Comparison of ENCODE assay signal across 9 cellular contexts in genomic region chr1:28115267-28115666, GRCh38. TPM values are rescaled to one million over a fixed set of nuclear protein-coding genes. Genes with fewer than 3 reads are reported as not detected.
DNase-seq lines count a peak whose midpoint lies in the region; ATAC-seq and TF ChIP-seq lines count a peak whose summit lies in the region.
"Had no signal": no experiment of that assay in that cellular context is flagged by ENCODE, and none has a peak within 500 bp of the region (broad histone marks: within the 10 kb centered on the region; RNA-seq: fewer than 3 reads in every experiment).

No MANE protein-coding gene starts in this region.

- H3K27ac Mint-ChIP-seq in CD8-positive, alpha-beta memory T cell: peak overlapping the region in 5 of 8 donors; percentile 12 to 75 (median 38)
- H3K27ac Mint-ChIP-seq in activated T-helper 2 cell treated with anti-CD3 and anti-CD28 coated beads, Interferon-gamma antibody, Interleukin-2, Interleukin-4, amounts not matched to agents 10 μg/mL and 5 μg/mL and 100 μg/mL, durations not matched to agents 14 hours and 24 hours and 36 hours: no peak overlapping the region

- intact Hi-C loops in activated T-helper 2 cell treated with anti-CD3 and anti-CD28 coated beads, Interferon-gamma antibody, Interleukin-2, Interleukin-4, amounts not matched to agents 10 μg/mL and 5 μg/mL and 100 μg/mL, durations not matched to agents 14 hours and 24 hours and 36 hours (cut with micrococcal nuclease): loop anchor here (1.0 kb wide), 3 partner anchors 29 to 85 kb away; no protein-coding TSS in a partner anchor

- H3K9me3 Mint-ChIP-seq in CD8-positive, alpha-beta memory T cell: no peaks in the 10 kb centered on the region
- no peaks in the 10 kb centered on the region for H3K9me3 Mint-ChIP-seq in activated T-helper 2 cell treated with anti-CD3 and anti-CD28 coated beads, Interferon-gamma antibody, Interleukin-2, Interleukin-4, amounts not matched to agents 10 μg/mL and 5 μg/mL and 100 μg/mL, durations not matched to agents 14 hours and 24 hours and 36 hours

- no peaks in the 10 kb centered on the region for H3K27me3 ChIP-seq in CD8-positive, alpha-beta memory T cell (ENCODE audit: insufficient read depth, low read length, poor library complexity, severe bottlenecking)

- peak overlapping the region in 4 of 7 donors; percentile 4 to 44 (median 28) for H3K4me3 Mint-ChIP-seq in CD8-positive, alpha-beta memory T cell
- no peak overlapping the region for H3K4me3 Mint-ChIP-seq in activated T-helper 2 cell treated with anti-CD3 and anti-CD28 coated beads, Interferon-gamma antibody, Interleukin-2, Interleukin-4, amounts not matched to agents 10 μg/mL and 5 μg/mL and 100 μg/mL, durations not matched to agents 14 hours and 24 hours and 36 hours (ENCODE audit: low read depth)

- no peak overlapping the region for H3K27ac ChIP-seq in CD8-positive, alpha-beta memory T cell (ENCODE audit: low read depth, low read length)

- peaks cover 10% of the 10 kb centered on the region for H3K4me1 ChIP-seq in CD8-positive, alpha-beta memory T cell (ENCODE audit: insufficient read depth, low read length)

- POLR2A ChIA-PET in CD8-positive, alpha-beta memory T cell (lab: Charles Lee): interaction anchor here (0.6 to 0.7 kb wide), 2 partner anchors 467 to 840 kb away, joined by 3 read pairs; no protein-coding TSS in a partner anchor

- no peaks in the 10 kb centered on the region for H3K36me3 Mint-ChIP-seq in CD8-positive, alpha-beta memory T cell
- H3K36me3 Mint-ChIP-seq in activated T-helper 2 cell treated with anti-CD3 and anti-CD28 coated beads, Interferon-gamma antibody, Interleukin-2, Interleukin-4, amounts not matched to agents 10 μg/mL and 5 μg/mL and 100 μg/mL, durations not matched to agents 14 hours and 24 hours and 36 hours (ENCODE audit: low read depth): no peaks in the 10 kb centered on the region

- H3K9me3 ChIP-seq in CD8-positive, alpha-beta memory T cell (ENCODE audit: low read length): no peaks in the 10 kb centered on the region

- H3K27me3 Mint-ChIP-seq in CD8-positive, alpha-beta memory T cell: peaks cover 0 to 4% of the 10 kb centered on the region in 2 donors
- H3K27me3 Mint-ChIP-seq in activated T-helper 2 cell treated with anti-CD3 and anti-CD28 coated beads, Interferon-gamma antibody, Interleukin-2, Interleukin-4, amounts not matched to agents 10 μg/mL and 5 μg/mL and 100 μg/mL, durations not matched to agents 14 hours and 24 hours and 36 hours (ENCODE audit: low read depth): peaks cover 50% of the 10 kb centered on the region

- ATAC-seq in HG03469 (IDR thresholded peaks at IDR 0.05; ENCODE audit: unreplicated experiment): no peak
- ATAC-seq in omental fat pad (ENCODE audit: low FRiP score): no peak

- DNase-seq in CD8-positive, alpha-beta memory T cell: peak in 4 of 5 donors; percentile 5 to 48 (median 31)
- peak; percentile 96 for DNase-seq in NOMO-1 treated with DMSO at 0.1 percent for 48 hours (lab: John Stamatoyannopoulos, UW; ENCODE audit: unreplicated experiment)
- peak; percentile 36 for DNase-seq in activated T-helper 2 cell treated with anti-CD3 and anti-CD28 coated beads, Interferon-gamma antibody, Interleukin-2, Interleukin-4, amounts not matched to agents 10 μg/mL and 5 μg/mL and 100 μg/mL, durations not matched to agents 14 hours and 24 hours and 36 hours (ENCODE audit: low spot score)
- DNase-seq in pons (ENCODE audit: low spot score): peak; percentile 54
- DNase-seq in A172 (ENCODE audit: low spot score): no peak
- no peak for DNase-seq in HCEC 1CT
- no peak for DNase-seq in omental fat pad (ENCODE audit: low spot score)
- DNase-seq: NCI-H446 had no signal

- H3K36me3 ChIP-seq in CD8-positive, alpha-beta memory T cell (ENCODE audit: insufficient read depth, low read length): no peaks in the 10 kb centered on the region

- H3K4me1 Mint-ChIP-seq in CD8-positive, alpha-beta memory T cell: peaks cover 6 to 10% (median 8%) of the 10 kb centered on the region in 3 donors
- peaks cover 20% of the 10 kb centered on the region for H3K4me1 Mint-ChIP-seq in activated T-helper 2 cell treated with anti-CD3 and anti-CD28 coated beads, Interferon-gamma antibody, Interleukin-2, Interleukin-4, amounts not matched to agents 10 μg/mL and 5 μg/mL and 100 μg/mL, durations not matched to agents 14 hours and 24 hours and 36 hours (ENCODE audit: low read depth)

- H3K4me3 ChIP-seq in CD8-positive, alpha-beta memory T cell (ENCODE audit: low read length): no peak overlapping the region

- CTCF ChIA-PET in CD8-positive, alpha-beta memory T cell (lab: Charles Lee): no interaction called here

- TF ChIP-seq CTCF in omental fat pad (IDR thresholded peaks at IDR 0.05): no peak

RNA-seq across cellular contexts. Expression of gene EYA3, which starts 26.9 kb away (rescaled TPM):
- 10 to 100 TPM; 31.5 to 34.6 TPM for total RNA-seq in CD8-positive, alpha-beta memory T cell
- polyA plus RNA-seq in CD8-positive, alpha-beta memory T cell: 6.0 TPM
- 27.5 and 30.9 TPM in 2 replicates for total RNA-seq in activated T-helper 2 cell treated with anti-CD3 and anti-CD28 coated beads, Interferon-gamma antibody, Interleukin-2, Interleukin-4, amounts not matched to agents 10 μg/mL and 5 μg/mL and 100 μg/mL, durations not matched to agents 14 hours and 24 hours and 36 hours
- total RNA-seq in A172 (2014; rRNA removed; shearing (Covaris generic)): 6.8 and 10.4 TPM in 2 replicates
- 10 to 100 TPM in 3 of 4 donors, 1 to 10 TPM in 1; 7.5 to 19.6 (median 14.6) TPM for total RNA-seq in omental fat pad

Comparison
In these comparisons a context has a peak if more than half of its experiments do, and no peak if none do; other contexts are left out.
1. DNase-seq: peak in CD8-positive, alpha-beta memory T cell (4 of 5), NOMO-1 treated with DMSO at 0.1 percent for 48 hours (single experiment), activated T-helper 2 cell treated with anti-CD3 and anti-CD28 coated beads, Interferon-gamma antibody, Interleukin-2, Interleukin-4, amounts not matched to agents 10 μg/mL and 5 μg/mL and 100 μg/mL, durations not matched to agents 14 hours and 24 hours and 36 hours (single experiment) and pons (single experiment); none in A172 (single experiment), HCEC 1CT (single experiment) and omental fat pad (single experiment).